ENCODE assay signal across 22 cellular contexts in genomic region chr5:148927307-148927946, GRCh38.
"Had no signal": no experiment of that assay in that cellular context is flagged by ENCODE, and none has a peak within 500 bp of the region (broad histone marks: within the 10 kb centered on the region; RNA-seq: fewer than 3 reads in every experiment).

No MANE protein-coding gene starts in this region.

- H3K36me3 Mint-ChIP-seq: stimulated activated naive B cell treated with anti-CD40 and anti-IgM and Interleukin-4, amounts not matched to agents 10 μg/mL and 1 μg/mL and 100 μg/mL, for 72 hours had no signal

- H3K9me3 ChIP-seq: esophagus muscularis mucosa, heart left ventricle, mucosa of descending colon, prostate gland, right lobe of liver, spleen, testis, tibial nerve, upper lobe of right lung, vagina had no signal

- H3K27ac Mint-ChIP-seq: stimulated activated naive B cell treated with anti-CD40 and anti-IgM and Interleukin-4, amounts not matched to agents 10 μg/mL and 1 μg/mL and 100 μg/mL, for 72 hours; stimulated activated naive CD8-positive, alpha-beta T cell treated with anti-CD3 and anti-CD28 coated beads, Interleukin-15, amount 100 ng/mL, for 72 hours had no signal

- H3K9ac ChIP-seq: parathyroid adenoma had no signal

- H3K4me3 Mint-ChIP-seq: natural killer cell; neural crest cell; stimulated activated naive B cell treated with anti-CD40 and anti-IgM and Interleukin-4, amounts not matched to agents 10 μg/mL and 1 μg/mL and 100 μg/mL, for 72 hours; stimulated activated naive CD8-positive, alpha-beta T cell treated with anti-CD3 and anti-CD28 coated beads, Interleukin-15, amount 100 ng/mL, for 72 hours had no signal

- H3K4me1 ChIP-seq: parathyroid adenoma, prostate gland, testis, upper lobe of right lung, vagina had no signal

- H3K4me3 ChIP-seq: esophagus muscularis mucosa, heart left ventricle, mucosa of descending colon, prostate gland, right lobe of liver, spleen, testis, tibial nerve, upper lobe of right lung, vagina had no signal

- ATAC-seq: heart left ventricle; left lobe of liver; mucosa of descending colon; natural killer cell; right lobe of liver; stimulated activated naive B cell treated with anti-CD40 and anti-IgM and Interleukin-4, amounts not matched to agents 10 μg/mL and 1 μg/mL and 100 μg/mL, for 72 hours; stimulated activated naive CD8-positive, alpha-beta T cell treated with anti-CD3 and anti-CD28 coated beads, Interleukin-15, amount 100 ng/mL, for 72 hours; upper lobe of right lung had no signal

- H3K36me3 ChIP-seq: esophagus muscularis mucosa, heart left ventricle, prostate gland, right lobe of liver, spleen, tibial nerve, upper lobe of right lung, vagina had no signal

- DNase-seq: effector memory CD4-positive, alpha-beta T cell; heart left ventricle; hippocampal formation; mucosa of descending colon; natural killer cell; retina; right lobe of liver; spleen; stimulated activated CD4-positive, alpha-beta T cell treated with anti-CD3 and anti-CD28 coated beads, Interleukin-15, amount 100 ng/mL, for 24 hours; stimulated activated CD4-positive, alpha-beta T cell treated with anti-CD3 and anti-CD28 coated beads, Interleukin-1b, Interleukin-23, amount 100 ng/mL, for 48 hours; stimulated activated CD4-positive, alpha-beta T cell treated with anti-CD3 and anti-CD28 coated beads, Interleukin-4, amount 100 ng/mL, for 4 hours; stimulated activated naive B cell treated with anti-CD40 and anti-IgM and Interleukin-4, amounts not matched to agents 10 μg/mL and 1 μg/mL and 100 μg/mL, for 72 hours; stimulated activated naive CD8-positive, alpha-beta T cell treated with anti-CD3 and anti-CD28 coated beads, Interleukin-15, amount 100 ng/mL, for 72 hours; testis; upper lobe of right lung had no signal

- H3K9me3 Mint-ChIP-seq: natural killer cell; neural crest cell; stimulated activated naive B cell treated with anti-CD40 and anti-IgM and Interleukin-4, amounts not matched to agents 10 μg/mL and 1 μg/mL and 100 μg/mL, for 72 hours; stimulated activated naive CD8-positive, alpha-beta T cell treated with anti-CD3 and anti-CD28 coated beads, Interleukin-15, amount 100 ng/mL, for 72 hours had no signal

- H3K27ac ChIP-seq: esophagus muscularis mucosa, heart left ventricle, parathyroid adenoma, prostate gland, right lobe of liver, spleen, testis, upper lobe of right lung, vagina had no signal

- H3K27me3 ChIP-seq: esophagus muscularis mucosa, heart left ventricle, right lobe of liver, spleen, testis, tibial nerve, upper lobe of right lung, vagina had no signal

- H3K79me2 ChIP-seq: parathyroid adenoma had no signal
